9 cellular contexts compared by ENCODE assay signal in the genomic region with DNA sequence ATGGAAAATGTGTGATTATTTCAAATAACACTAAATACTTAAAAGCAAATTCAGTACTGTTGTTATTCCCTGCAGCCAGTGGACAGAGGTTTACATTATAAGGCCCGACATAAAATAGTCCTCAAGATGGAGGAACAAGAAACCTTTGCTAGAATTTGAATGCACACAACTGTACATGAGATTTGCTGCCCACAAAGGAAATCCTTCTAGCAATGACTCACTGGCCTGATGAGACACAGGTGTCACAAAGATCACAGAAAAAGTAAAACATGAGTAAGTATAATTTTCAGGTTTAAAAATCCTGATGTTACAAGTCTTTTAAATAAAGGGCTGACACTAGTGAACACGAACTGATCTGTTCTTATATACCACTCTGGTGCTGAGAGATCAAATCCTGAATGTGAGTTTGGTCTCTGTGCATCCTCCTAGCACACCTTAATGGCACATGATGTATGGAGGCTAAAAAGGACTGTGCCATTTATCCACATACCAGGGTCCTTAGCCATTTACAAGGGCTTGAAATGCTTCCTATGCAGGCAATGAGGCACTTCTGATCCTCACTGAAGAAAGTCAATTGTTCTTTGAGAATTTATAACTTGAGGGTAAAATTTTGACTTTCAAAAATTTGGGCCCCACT. TPM values are rescaled to one million over a fixed set of nuclear protein-coding genes. Genes with fewer than 3 reads are reported as not detected.
DNase-seq lines count a peak whose midpoint lies in the region; ATAC-seq and TF ChIP-seq lines count a peak whose summit lies in the region.
"Had no signal": no experiment of that assay in that cellular context is flagged by ENCODE, and none has a peak within 500 bp of the region (broad histone marks: within the 10 kb centered on the region; RNA-seq: fewer than 3 reads in every experiment).

No MANE protein-coding gene starts in this region.

- peak overlapping the region; percentile 86 for H3K27ac Mint-ChIP-seq in activated CD8-positive, alpha-beta memory T cell treated with anti-CD3 and anti-CD28 coated beads, Interleukin-2, amount 10 ng/mL, durations not matched to agents 7 days and 5 days

- H3K4me3 ChIP-seq in Jurkat, Clone E6-1 (ENCODE audit: low read length): no peak overlapping the region
- no peak overlapping the region for H3K4me3 ChIP-seq in left lung

- H3K36me3 Mint-ChIP-seq in activated CD8-positive, alpha-beta memory T cell treated with anti-CD3 and anti-CD28 coated beads, Interleukin-2, amount 10 ng/mL, durations not matched to agents 7 days and 5 days: peaks cover 37% of the 10 kb centered on the region

- no peaks in the 10 kb centered on the region for H3K27me3 Mint-ChIP-seq in activated CD8-positive, alpha-beta memory T cell treated with anti-CD3 and anti-CD28 coated beads, Interleukin-2, amount 10 ng/mL, durations not matched to agents 7 days and 5 days

- H3K4me1 ChIP-seq in left lung: no peaks in the 10 kb centered on the region

- peaks cover 0 to 7% of the 10 kb centered on the region in 2 donors for H3K36me3 ChIP-seq in left lung

- CTCF ChIA-PET in activated CD8-positive, alpha-beta memory T cell treated with anti-CD3 and anti-CD28 coated beads, Interleukin-2, amount 10 ng/mL, durations not matched to agents 7 days and 5 days (lab: Charles Lee): no interaction called here

- intact Hi-C loops in left lung (cut with DNase I): no loop called here

- no peak overlapping the region for H3K27ac ChIP-seq in left lung

- peak; percentile 83 for ATAC-seq in activated CD8-positive, alpha-beta memory T cell treated with anti-CD3 and anti-CD28 coated beads, Interleukin-2, amount 10 ng/mL, durations not matched to agents 7 days and 5 days
- ATAC-seq in GM21786 (IDR thresholded peaks at IDR 0.05; ENCODE audit: unreplicated experiment): peak; percentile 46
- ATAC-seq in GM21360 (IDR thresholded peaks at IDR 0.05; ENCODE audit: unreplicated experiment): no peak
- no peak for ATAC-seq in left lung

- DNase-seq in activated CD8-positive, alpha-beta memory T cell treated with anti-CD3 and anti-CD28 coated beads, Interleukin-2, amount 10 ng/mL, durations not matched to agents 7 days and 5 days: peak; percentile 46
- no peak for DNase-seq in activated CD8-positive, alpha-beta memory T cell treated with anti-CD3 and anti-CD28 coated beads, Interleukin-2, amount 50 U/mL, for 4 hours
- peak; percentile 32 for DNase-seq in Jurkat, Clone E6-1 (ENCODE audit: low read depth, low spot score)
- DNase-seq in kidney tubule cell (ENCODE audit: low spot score): peak; percentile 36
- no peak for DNase-seq in left lung
- no peak for DNase-seq in SHP77 treated with DMSO at 0.1 percent for 48 hours (lab: John Stamatoyannopoulos, UW)
- DNase-seq: NCI-H1417 had no signal

- H3K9me3 Mint-ChIP-seq in activated CD8-positive, alpha-beta memory T cell treated with anti-CD3 and anti-CD28 coated beads, Interleukin-2, amount 10 ng/mL, durations not matched to agents 7 days and 5 days (ENCODE audit: low read depth): no peaks in the 10 kb centered on the region

- H3K4me1 Mint-ChIP-seq in activated CD8-positive, alpha-beta memory T cell treated with anti-CD3 and anti-CD28 coated beads, Interleukin-2, amount 10 ng/mL, durations not matched to agents 7 days and 5 days: peaks cover 27% of the 10 kb centered on the region

- peaks cover 0 to 3% of the 10 kb centered on the region in 2 donors for H3K27me3 ChIP-seq in left lung

- no peak for TF ChIP-seq CTCF in left lung (IDR thresholded peaks at IDR 0.05)

- no peaks in the 10 kb centered on the region for H3K9me3 ChIP-seq in left lung

- no peak overlapping the region for H3K4me3 Mint-ChIP-seq in activated CD8-positive, alpha-beta memory T cell treated with anti-CD3 and anti-CD28 coated beads, Interleukin-2, amount 10 ng/mL, durations not matched to agents 7 days and 5 days

RNA-seq across cellular contexts. Expression of a gene that starts 23.1 kb away (rescaled TPM):
- total RNA-seq in activated CD8-positive, alpha-beta memory T cell treated with anti-CD3 and anti-CD28 coated beads, Interleukin-2, amount 10 ng/mL, durations not matched to agents 7 days and 5 days: 10 to 100 TPM; 13.1 to 13.9 TPM
- polyA plus RNA-seq in Jurkat, Clone E6-1 (2012; ENCODE audit: insufficient read depth, insufficient read length): 22.9 TPM
- 1 to 10 TPM; 7.6 to 9.0 TPM for total RNA-seq in left lung

Comparison
In these comparisons a context has a peak if more than half of its experiments do, and no peak if none do; other contexts are left out.
1. DNase-seq: peak in activated CD8-positive, alpha-beta memory T cell treated with anti-CD3 and anti-CD28 coated beads, Interleukin-2, amount 10 ng/mL, durations not matched to agents 7 days and 5 days (single experiment), Jurkat, Clone E6-1 (single experiment) and kidney tubule cell (single experiment); none in activated CD8-positive, alpha-beta memory T cell treated with anti-CD3 and anti-CD28 coated beads, Interleukin-2, amount 50 U/mL, for 4 hours (single experiment), left lung (0 of 2) and SHP77 treated with DMSO at 0.1 percent for 48 hours (single experiment).
2. ATAC-seq: peak in activated CD8-positive, alpha-beta memory T cell treated with anti-CD3 and anti-CD28 coated beads, Interleukin-2, amount 10 ng/mL, durations not matched to agents 7 days and 5 days (single experiment) and GM21786 (single experiment); none in GM21360 (single experiment) and left lung (single experiment).